ENCODE assay signal across 8 cellular contexts in the genomic region with DNA sequence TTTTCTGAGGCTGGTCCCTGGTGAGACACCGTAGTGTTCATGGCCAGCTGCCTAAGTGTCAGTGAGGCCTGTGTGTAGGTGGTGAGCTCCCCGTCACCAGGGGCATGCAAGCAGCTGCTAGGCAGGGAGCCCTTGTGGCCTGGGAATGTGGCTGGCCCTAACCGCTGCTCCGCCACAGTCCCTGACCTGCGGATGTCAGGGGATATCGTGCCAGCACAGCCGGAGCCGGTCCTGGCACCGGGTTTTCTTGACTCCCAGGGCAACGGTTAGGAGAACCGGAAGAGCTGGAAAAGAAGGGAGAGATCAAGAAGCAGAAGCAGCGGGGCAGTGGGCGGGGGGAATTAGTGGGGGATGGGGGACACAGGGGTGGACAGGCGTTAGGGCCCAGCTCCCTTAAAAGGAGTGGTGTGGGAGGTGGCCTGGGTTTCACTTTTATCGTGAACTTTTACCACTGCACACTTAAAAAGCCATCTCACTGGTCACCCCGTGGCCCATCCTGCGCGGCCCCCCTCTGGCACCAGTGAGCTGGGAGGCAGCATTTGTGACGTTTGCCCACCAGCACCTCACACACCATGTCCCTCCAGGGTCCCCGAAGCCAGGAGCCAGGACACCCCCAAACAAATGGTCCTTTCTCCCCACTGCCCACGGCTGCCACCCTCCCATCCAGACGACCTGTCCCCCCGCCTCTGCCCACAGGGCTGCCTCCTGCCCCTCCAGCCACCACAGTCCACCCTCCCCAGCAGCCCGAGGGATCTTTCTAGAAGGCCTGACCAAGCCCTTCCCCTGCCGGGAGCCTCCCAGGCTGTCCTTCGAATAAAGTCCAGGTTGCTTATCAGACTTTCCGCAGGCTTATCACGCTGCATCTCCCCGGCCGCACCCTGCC. TPM values are rescaled to one million over a fixed set of nuclear protein-coding genes. Genes with fewer than 3 reads are reported as not detected.
DNase-seq lines count a peak whose midpoint lies in the region; ATAC-seq and TF ChIP-seq lines count a peak whose summit lies in the region.

No MANE protein-coding gene starts in this region.

- DNase-seq in activated naive CD8-positive, alpha-beta T cell treated with anti-CD3 and anti-CD28 coated beads for 36 hours, result no peak
- DNase-seq in hepatocyte (ENCODE audit: low spot score) (peak; percentile 81), spleen (peak; percentile 89), NCI-H2196 (lab: John Stamatoyannopoulos, UW; ENCODE audit: unreplicated experiment) (no peak), MG63 (no peak)

- H3K27me3 Mint-ChIP-seq in activated naive CD8-positive, alpha-beta T cell treated with anti-CD3 and anti-CD28 coated beads for 36 hours, result no peaks in the 10 kb centered on the region

- no peaks in the 10 kb centered on the region for H3K36me3 Mint-ChIP-seq in activated naive CD8-positive, alpha-beta T cell treated with anti-CD3 and anti-CD28 coated beads for 36 hours

- H3K4me1 ChIP-seq in HEK293 (ENCODE audit: control insufficient read depth, insufficient read depth, low read length) (0 out of 2 replicates have a peak, but pooled peaks cover 3% of the 10 kb centered on the region), hepatocyte (ENCODE audit: insufficient read depth) (peaks cover 38% of the 10 kb centered on the region), spleen (peaks cover 28 to 76% (median 58%) of the 10 kb centered on the region in 6 donors)

- H3K4me1 Mint-ChIP-seq in activated naive CD8-positive, alpha-beta T cell treated with anti-CD3 and anti-CD28 coated beads for 36 hours, result peaks cover 6% of the 10 kb centered on the region

- no peak for TF ChIP-seq POLR2A in spleen (IDR thresholded peaks at IDR 0.05)

- CTCF ChIA-PET in HEK293 (lab: Yijun Ruan, JAX), result interaction anchor here (0.5 to 1.4 kb wide), 4 partner anchors 14 to 476 kb away, joined by 3 to 5 read pairs (median 4); no protein-coding TSS in a partner anchor

- H4K20me1 ChIP-seq in hepatocyte (ENCODE audit: insufficient read depth, poor library complexity, severe bottlenecking), result no peaks in the 10 kb centered on the region

- 51% methylated on average over 24 of the region's 30 CpGs for WGBS in hepatocyte (ENCODE audit: low lambda C conversion rate, missing lambda C conversion rate)
- WGBS in spleen, 5 donors, result 21 to 39% (median 32%) methylated on average over 29 to 30 of the region's 30 CpGs

- no peak overlapping the region for H3K27ac Mint-ChIP-seq in activated naive CD8-positive, alpha-beta T cell treated with anti-CD3 and anti-CD28 coated beads for 36 hours

- no peaks in the 10 kb centered on the region for H3K9me3 Mint-ChIP-seq in activated naive CD8-positive, alpha-beta T cell treated with anti-CD3 and anti-CD28 coated beads for 36 hours

- H2AFZ ChIP-seq in hepatocyte, result no peak overlapping the region

- H3K9me2 ChIP-seq in hepatocyte (replicated peaks; ENCODE audit: insufficient read depth), result no peaks in the 10 kb centered on the region

- H3K4me3 ChIP-seq in HEK293 (ENCODE audit: low read depth, low read length), result no peak overlapping the region
- no peak overlapping the region for H3K4me3 ChIP-seq in hepatocyte
- peak overlapping the region in 4 of 8 donors; percentile 78 to 98 (median 84) for H3K4me3 ChIP-seq in spleen
- H3K4me3 ChIP-seq in MG63, result no peak overlapping the region

- no peaks in the 10 kb centered on the region for H3K9me3 ChIP-seq in HEK293 (ENCODE audit: control insufficient read depth, insufficient read depth, low read depth, low read length)
- no peaks in the 10 kb centered on the region for H3K9me3 ChIP-seq in hepatocyte (ENCODE audit: low read depth)
- no peaks in the 10 kb centered on the region for H3K9me3 ChIP-seq in spleen
- H3K9me3 ChIP-seq in MG63, result no peaks in the 10 kb centered on the region

- ATAC-seq in HG02981 (IDR thresholded peaks at IDR 0.05; ENCODE audit: unreplicated experiment) (no peak), HG02571 (IDR thresholded peaks at IDR 0.05; ENCODE audit: unreplicated experiment) (no peak)

- peaks cover 24% of the 10 kb centered on the region for H3K79me2 ChIP-seq in hepatocyte

- H3K4me2 ChIP-seq in hepatocyte, result peak overlapping the region; percentile 72

- intact Hi-C loops in spleen (cut with DNase I; ENCODE audit: low total_unique reads), result loop anchor here (10.0 kb wide), 1 partner anchor 236 kb away; no protein-coding TSS in a partner anchor

- H3K36me3 ChIP-seq in HEK293 (ENCODE audit: control insufficient read depth in 2 of 2, insufficient read depth in 1 of 2, low read length in 2 of 2) (no peaks in the 10 kb centered on the region), hepatocyte (replicated peaks; ENCODE audit: insufficient read depth, low read depth) (no peaks in the 10 kb centered on the region), spleen (no peaks in the 10 kb centered on the region), MG63 (no peaks in the 10 kb centered on the region; the same call in 1 of the 2 replicates)

- H3K27me3 ChIP-seq in hepatocyte, result no peaks in the 10 kb centered on the region
- no peaks in the 10 kb centered on the region for H3K27me3 ChIP-seq in spleen (replicated peaks in 1 of 7)
- H3K27me3 ChIP-seq in MG63, result no peaks in the 10 kb centered on the region

- no peak overlapping the region for H3K27ac ChIP-seq in HEK293 (ENCODE audit: extremely low read depth, low read depth, low read length)
- H3K27ac ChIP-seq in hepatocyte, result peak overlapping the region; percentile 96
- H3K27ac ChIP-seq in spleen, result peak overlapping the region; percentile 63 to 88 (median 82)

- POLR2A ChIA-PET in HEK293 (lab: Yijun Ruan, JAX), result interaction anchor here (0.6 kb wide), 1 partner anchor 75 kb away, joined by 3 read pairs; no protein-coding TSS in a partner anchor

- H3K4me3 Mint-ChIP-seq in activated naive CD8-positive, alpha-beta T cell treated with anti-CD3 and anti-CD28 coated beads for 36 hours, result peak overlapping the region; percentile 25

- TF ChIP-seq CTCF in HEK293 (tag by site-specific recombination; IDR thresholded peaks at IDR 0.05), result no peak
- no peak for TF ChIP-seq CTCF in hepatocyte (IDR thresholded peaks at IDR 0.05; ENCODE audit: poor library complexity)
- no peak for TF ChIP-seq CTCF in spleen (IDR thresholded peaks at IDR 0.05 in 8 of 11, conservative IDR thresholded peaks at IDR 0.05 in 3 of 11)

TF ChIP-seq in HEK293, 187 proteins besides CTCF, POLR2A, EP300 and RAD21 (continues in another document):
- TF ChIP-seq ZNF248 (tag by site-specific recombination; IDR thresholded peaks at IDR 0.05) (no peak), SCRT2 (tag by site-specific recombination; IDR thresholded peaks at IDR 0.05) (no peak), ZNF600 (tag by site-specific recombination; IDR thresholded peaks at IDR 0.05) (peak; percentile 40; the same call in 1 of the 2 replicates), KLF8 (tag by site-specific recombination; IDR thresholded peaks at IDR 0.05) (peak; percentile 70; the same call in 1 of the 2 replicates), EGR2 (tag by site-specific recombination; IDR thresholded peaks at IDR 0.05; ENCODE audit: low read depth) (0 out of 2 replicates have a peak, but pooled peaks have one; percentile 4), ZNF391 (tag by site-specific recombination; IDR thresholded peaks at IDR 0.05; ENCODE audit: borderline replicate concordance, low read depth) (0 out of 2 replicates have a peak, but pooled peaks have one; percentile 37), OVOL3 (tag by site-specific recombination; IDR thresholded peaks at IDR 0.05) (no peak), BCL11B (tag by site-specific recombination; IDR thresholded peaks at IDR 0.05; ENCODE audit: low read depth) (0 out of 2 replicates have a peak, but pooled peaks have one; percentile 58)
- TF ChIP-seq, protein P1, sequence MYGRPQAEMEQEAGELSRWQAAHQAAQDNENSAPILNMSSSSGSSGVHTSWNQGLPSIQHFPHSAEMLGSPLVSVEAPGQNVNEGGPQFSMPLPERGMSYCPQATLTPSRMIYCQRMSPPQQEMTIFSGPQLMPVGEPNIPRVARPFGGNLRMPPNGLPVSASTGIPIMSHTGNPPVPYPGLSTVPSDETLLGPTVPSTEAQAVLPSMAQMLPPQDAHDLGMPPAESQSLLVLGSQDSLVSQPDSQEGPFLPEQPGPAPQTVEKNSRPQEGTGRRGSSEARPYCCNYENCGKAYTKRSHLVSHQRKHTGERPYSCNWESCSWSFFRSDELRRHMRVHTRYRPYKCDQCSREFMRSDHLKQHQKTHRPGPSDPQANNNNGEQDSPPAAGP (tag by site-specific recombination; IDR thresholded peaks at IDR 0.05), result peak; percentile 56; the same call in 1 of the 2 replicates
- TF ChIP-seq, protein P2, sequence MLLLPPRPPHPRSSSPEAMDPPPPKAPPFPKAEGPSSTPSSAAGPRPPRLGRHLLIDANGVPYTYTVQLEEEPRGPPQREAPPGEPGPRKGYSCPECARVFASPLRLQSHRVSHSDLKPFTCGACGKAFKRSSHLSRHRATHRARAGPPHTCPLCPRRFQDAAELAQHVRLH (tag by site-specific recombination; IDR thresholded peaks at IDR 0.05), result peak; percentile 94
- TF ChIP-seq, protein P3, sequence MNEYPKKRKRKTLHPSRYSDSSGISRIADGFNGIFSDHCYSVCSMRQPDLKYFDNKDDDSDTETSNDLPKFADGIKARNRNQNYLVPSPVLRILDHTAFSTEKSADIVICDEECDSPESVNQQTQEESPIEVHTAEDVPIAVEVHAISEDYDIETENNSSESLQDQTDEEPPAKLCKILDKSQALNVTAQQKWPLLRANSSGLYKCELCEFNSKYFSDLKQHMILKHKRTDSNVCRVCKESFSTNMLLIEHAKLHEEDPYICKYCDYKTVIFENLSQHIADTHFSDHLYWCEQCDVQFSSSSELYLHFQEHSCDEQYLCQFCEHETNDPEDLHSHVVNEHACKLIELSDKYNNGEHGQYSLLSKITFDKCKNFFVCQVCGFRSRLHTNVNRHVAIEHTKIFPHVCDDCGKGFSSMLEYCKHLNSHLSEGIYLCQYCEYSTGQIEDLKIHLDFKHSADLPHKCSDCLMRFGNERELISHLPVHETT (tag by site-specific recombination; IDR thresholded peaks at IDR 0.05), result 0 out of 2 replicates have a peak, but pooled peaks have one; percentile 30

RNA-seq across cellular contexts. Expression of gene MICALL2, which starts 1.7 kb away (rescaled TPM):
- 1 to 10 TPM; 2.1 to 2.3 TPM for total RNA-seq in activated naive CD8-positive, alpha-beta T cell treated with anti-CD3 and anti-CD28 coated beads for 36 hours
- total RNA-seq in hepatocyte (9.8 and 16.4 TPM in 2 replicates), spleen (100 to 1,000 TPM in 3 of 7 donors, 10 to 100 TPM in 4; 36.3 to 182 (median 75.8) TPM)
- polyA plus RNA-seq in hepatocyte (28.2 and 34.5 TPM in 2 replicates), spleen (100 to 1,000 TPM in 2 of 3 donors, 10 to 100 TPM in 1; 74.1 to 361 (median 307) TPM)
- total RNA-seq in MG63 (2014; rRNA removed; shearing (Covaris generic); ENCODE audit: low replicate concordance), result 7.9 and 13.5 TPM in 2 replicates

RNA-seq across cellular contexts. Expression of gene INTS1, which starts 43.2 kb away (rescaled TPM):
- 10 to 100 TPM; 88.9 to 94.1 TPM for total RNA-seq in activated naive CD8-positive, alpha-beta T cell treated with anti-CD3 and anti-CD28 coated beads for 36 hours
- total RNA-seq in hepatocyte, result 15.5 and 30.0 TPM in 2 replicates
- 53.6 and 57.3 TPM in 2 replicates for polyA plus RNA-seq in hepatocyte
- total RNA-seq in spleen, result 10 to 100 TPM; 47.3 to 95.7 (median 79.0) TPM
- polyA plus RNA-seq in spleen, result 100 to 1,000 TPM in 1 of 3 donors, 10 to 100 TPM in 2; 51.4 to 126 (median 80.3) TPM
- 34.2 and 48.6 TPM in 2 replicates for total RNA-seq in MG63 (2014; rRNA removed; shearing (Covaris generic); ENCODE audit: low replicate concordance)

Comparison
In these comparisons a context has a peak if more than half of its experiments do, and no peak if none do; other contexts are left out.
1. DNase-seq: peak in hepatocyte (single experiment) and spleen (single experiment); none in activated naive CD8-positive, alpha-beta T cell treated with anti-CD3 and anti-CD28 coated beads for 36 hours (single experiment), NCI-H2196 (single experiment) and MG63 (single experiment).